8 cellular contexts compared by ENCODE assay signal in genomic region chr2:79219383-79219988, GRCh38. TPM values are rescaled to one million over a fixed set of nuclear protein-coding genes. Genes with fewer than 3 reads are reported as not detected.
DNase-seq lines count a peak whose midpoint lies in the region; ATAC-seq and TF ChIP-seq lines count a peak whose summit lies in the region.

No MANE protein-coding gene starts in this region.

- H3K4me1 ChIP-seq in liver (ENCODE audit: control insufficient read depth in 4 of 4, insufficient read depth in 4 of 4, low read length in 3 of 4): no peaks in the 10 kb centered on the region

- peak; percentile 90 for ATAC-seq in HG02938 (IDR thresholded peaks at IDR 0.05; ENCODE audit: unreplicated experiment)

- no peak overlapping the region for H3K4me3 Mint-ChIP-seq in T-helper 2 cell treated with Interferon-gamma antibody and Interleukin-4, amounts not matched to agents 5 μg/mL and 100 μg/mL, for 36 hours

- H3K27me3 ChIP-seq in BJ (ENCODE audit: control insufficient read depth, insufficient read depth, low read length): no peaks in the 10 kb centered on the region
- no peaks in the 10 kb centered on the region for H3K27me3 ChIP-seq in brain microvascular endothelial cell (replicated peaks)
- H3K27me3 ChIP-seq in liver (ENCODE audit: control insufficient read depth in 4 of 4, insufficient read depth in 4 of 4, low read length in 3 of 4): no peaks in the 10 kb centered on the region

- in situ Hi-C loops in brain microvascular endothelial cell (cut with HindIII; ENCODE audit: low pct_ligation_motif_present, low sequenced_read_pairs): no loop called here

- no peaks in the 10 kb centered on the region for H3K27me3 Mint-ChIP-seq in T-helper 2 cell treated with Interferon-gamma antibody and Interleukin-4, amounts not matched to agents 5 μg/mL and 100 μg/mL, for 36 hours (ENCODE audit: low read depth)

- 29% methylated on average over 9 of the region's 9 CpGs for WGBS in liver

- CTCF ChIA-PET in BJ (lab: Yijun Ruan, JAX): interaction anchor here (0.6 to 1.0 kb wide), 3 partner anchors 11 to 28 kb away, joined by 3 to 4 read pairs (median 3); no protein-coding TSS in a partner anchor

- no peaks in the 10 kb centered on the region for H3K36me3 Mint-ChIP-seq in T-helper 2 cell treated with Interferon-gamma antibody and Interleukin-4, amounts not matched to agents 5 μg/mL and 100 μg/mL, for 36 hours (ENCODE audit: low read depth)

- peak; percentile 72 for TF ChIP-seq CTCF in BJ (IDR thresholded peaks at IDR 0.05; ENCODE audit: insufficient read depth, low read depth, low read length)
- peak; percentile 73 for TF ChIP-seq CTCF in GM12865 (IDR thresholded peaks at IDR 0.05; ENCODE audit: insufficient read depth, low read depth, low read length, missing control alignments)
- peak; percentile 54 for TF ChIP-seq CTCF in brain microvascular endothelial cell (IDR thresholded peaks at IDR 0.05; ENCODE audit: low read depth, low read length, missing control alignments)
- TF ChIP-seq CTCF in liver (IDR thresholded peaks at IDR 0.05; ENCODE audit: low read depth, low read length, missing input control): peak; percentile 65

- no peak overlapping the region for H3K9ac ChIP-seq in liver (ENCODE audit: low read depth in 1 of 2, low read length in 2 of 2)

- TF ChIP-seq RAD21 in liver (IDR thresholded peaks at IDR 0.05): peak; percentile 76 to 84

- no peaks in the 10 kb centered on the region for H3K36me3 ChIP-seq in BJ (ENCODE audit: control insufficient read depth, insufficient read depth, low read length)
- H3K36me3 ChIP-seq in brain microvascular endothelial cell (replicated peaks): no peaks in the 10 kb centered on the region
- no peaks in the 10 kb centered on the region for H3K36me3 ChIP-seq in liver (ENCODE audit: control insufficient read depth in 4 of 4, insufficient read depth in 3 of 4, low read depth in 1 of 4, low read length in 3 of 4)

- H3K27ac ChIP-seq in brain microvascular endothelial cell (no peak overlapping the region), liver (ENCODE audit: low read depth in 1 of 2, low read length in 2 of 2) (no peak overlapping the region)

- H3K4me3 ChIP-seq in BJ (ENCODE audit: low read depth, low read length) (no peak overlapping the region), GM12865 (ENCODE audit: low read depth, low read length) (no peak overlapping the region), brain microvascular endothelial cell (ENCODE audit: low read depth, low read length) (no peak overlapping the region), liver (ENCODE audit: low read depth in 1 of 3, low read length in 3 of 3) (no peak overlapping the region)

- no peak overlapping the region for H3K27ac Mint-ChIP-seq in T-helper 2 cell treated with Interferon-gamma antibody and Interleukin-4, amounts not matched to agents 5 μg/mL and 100 μg/mL, for 36 hours

- POLR2A ChIA-PET in BJ (lab: Charles Lee): no interaction called here

- H3K9me3 Mint-ChIP-seq in T-helper 2 cell treated with Interferon-gamma antibody and Interleukin-4, amounts not matched to agents 5 μg/mL and 100 μg/mL, for 36 hours: no peaks in the 10 kb centered on the region

- H3K9me3 ChIP-seq in liver (ENCODE audit: control insufficient read depth in 4 of 4, low read length in 3 of 4): no peaks in the 10 kb centered on the region

- DNase-seq in BJ (ENCODE audit: low read depth) (no peak), GM12865 (ENCODE audit: low read depth) (peak; percentile 73), NCI-H460 (ENCODE audit: extremely low read depth, low read depth) (peak; percentile 45), brain microvascular endothelial cell (peak; percentile 4)
- no peak for DNase-seq in activated naive CD4-positive, alpha-beta T cell (lab: John Stamatoyannopoulos, UW)
- DNase-seq in T-helper 2 cell treated with Interferon-gamma antibody and Interleukin-4, amounts not matched to agents 5 μg/mL and 100 μg/mL, for 36 hours (ENCODE audit: low spot score): no peak

- no peaks in the 10 kb centered on the region for H3K4me1 Mint-ChIP-seq in T-helper 2 cell treated with Interferon-gamma antibody and Interleukin-4, amounts not matched to agents 5 μg/mL and 100 μg/mL, for 36 hours (ENCODE audit: low read depth)

TF ChIP-seq in liver, 16 proteins besides CTCF, POLR2A, EP300 and RAD21:
- TF ChIP-seq FOXA2 (IDR thresholded peaks at IDR 0.05) (no peak), YY1 (IDR thresholded peaks at IDR 0.05) (peak; percentile 43)
TF ChIP-seq in liver: peak in this region for 1.

RNA-seq across cellular contexts. Expression of gene REG3A, which starts 59.9 kb away (rescaled TPM):
- polyA plus RNA-seq in BJ (2011; rRNA removed) (not detected in 2 replicates), liver (under 1 TPM in 1 of 2 donors, not detected in 1; 0.15 TPM)
- polyA minus RNA-seq in BJ (2011; rRNA and poly(A)+ RNA removed): not detected in 2 replicates
- not detected in 2 replicates for total RNA-seq in NCI-H460 (2014; rRNA removed; shearing (Covaris generic))
- not detected in 2 replicates for polyA plus RNA-seq in NCI-H460 (2014; cell fraction: nucleus; rRNA removed)
- not detected for total RNA-seq in liver

Comparison
In these comparisons a context has a peak if more than half of its experiments do, and no peak if none do; other contexts are left out.
1. DNase-seq: peak in GM12865 (single experiment), NCI-H460 (single experiment) and brain microvascular endothelial cell (single experiment); none in BJ (single experiment), activated naive CD4-positive, alpha-beta T cell (0 of 4) and T-helper 2 cell treated with Interferon-gamma antibody and Interleukin-4, amounts not matched to agents 5 μg/mL and 100 μg/mL, for 36 hours (single experiment).
2. Peak in every context shown above with its lines, with median percentiles within 50 percentile points of each other: CTCF ChIP-seq.